Comparison of ENCODE assay signal across 2 cellular contexts in the genomic region with DNA sequence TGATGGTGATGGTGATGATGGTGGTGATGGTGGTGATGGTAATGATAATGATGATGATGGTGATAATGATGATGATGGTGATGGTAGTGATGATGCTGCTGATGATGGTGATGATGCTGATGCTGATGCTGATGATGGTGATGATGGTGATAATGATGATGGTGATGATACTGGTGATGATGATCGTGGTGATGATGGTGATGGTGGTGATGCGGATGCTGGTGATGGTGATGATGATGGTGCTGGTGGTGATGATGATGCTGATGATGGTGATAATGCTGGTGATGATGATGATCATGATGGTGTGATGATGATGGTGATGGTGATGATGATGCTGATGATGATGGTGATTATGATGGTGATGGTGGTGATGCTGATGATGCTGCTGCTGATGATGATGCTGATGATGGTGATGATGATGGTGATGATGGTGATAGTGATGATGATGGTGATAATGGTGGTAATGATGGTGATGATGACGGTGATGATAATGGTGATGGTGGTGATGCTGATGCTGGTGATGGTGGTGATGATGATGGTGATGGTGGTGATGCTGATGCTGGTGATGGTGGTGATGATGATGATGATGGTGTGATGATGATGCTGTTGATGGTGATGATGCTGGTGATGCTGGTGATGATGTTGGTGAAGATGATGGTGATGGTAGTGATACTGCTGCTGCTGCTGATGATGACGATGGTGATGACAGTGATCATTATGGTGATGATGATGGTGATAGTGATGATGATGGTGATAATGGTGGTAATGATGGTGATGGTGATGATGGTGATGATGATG.
TF ChIP-seq lines count a peak whose summit lies in the region.

No MANE protein-coding gene starts in this region.

TF ChIP-seq in A549, 52 proteins besides CTCF, POLR2A, EP300 and RAD21:
- TF ChIP-seq KDM1A (IDR thresholded peaks at IDR 0.05; ENCODE audit: low read depth) (no peak), SREBF2 (IDR thresholded peaks at IDR 0.05) (no peak), FOSB (CRISPR knock-in tag; IDR thresholded peaks at IDR 0.05) (no peak)

TF ChIP-seq in WTC11, 78 proteins besides CTCF, POLR2A, EP300 and RAD21:
- TF ChIP-seq ELF4 (CRISPR knock-in tag; IDR thresholded peaks at IDR 0.05; ENCODE audit: low read depth) (no peak), NFE2L1 (CRISPR knock-in tag; IDR thresholded peaks at IDR 0.05) (peak; percentile 54; the same call in 1 of the 2 replicates)
